Comparison of ENCODE assay signal across 8 cellular contexts in genomic region chr13:50911051-50911690, GRCh38. TPM values are rescaled to one million over a fixed set of nuclear protein-coding genes. Genes with fewer than 3 reads are reported as not detected.
DNase-seq lines count a peak whose midpoint lies in the region; ATAC-seq and TF ChIP-seq lines count a peak whose summit lies in the region.

No MANE protein-coding gene starts in this region.

- peaks cover 14 to 38% (median 22%) of the 10 kb centered on the region in 4 donors for H3K4me1 ChIP-seq in upper lobe of left lung

- TF ChIP-seq POLR2A in upper lobe of left lung (IDR thresholded peaks at IDR 0.05), result no peak

- peak overlapping the region; percentile 94 for H3K4me3 Mint-ChIP-seq in activated CD4-positive, alpha-beta memory T cell treated with anti-CD3 and anti-CD28 coated beads for 36 hours

- no peaks in the 10 kb centered on the region for H3K9me3 Mint-ChIP-seq in activated CD4-positive, alpha-beta memory T cell treated with anti-CD3 and anti-CD28 coated beads for 36 hours

- peak in 1 of 2 donors; percentile 59 for ATAC-seq in upper lobe of left lung (ENCODE audit: low FRiP score in 2 of 2)
- ATAC-seq in GM18873 (IDR thresholded peaks at IDR 0.05; ENCODE audit: low FRiP score, unreplicated experiment), result no peak

- intact Hi-C loops in activated CD4-positive, alpha-beta memory T cell treated with anti-CD3 and anti-CD28 coated beads for 36 hours (cut with micrococcal nuclease), result loop anchor here (2.0 to 10.0 kb wide), 10 partner anchors 161 to 1281 kb away; partner anchors contain the start of gene INTS6

- TF ChIP-seq CTCF in upper lobe of left lung (IDR thresholded peaks at IDR 0.05), result no peak

- no peaks in the 10 kb centered on the region for H3K36me3 Mint-ChIP-seq in activated CD4-positive, alpha-beta memory T cell treated with anti-CD3 and anti-CD28 coated beads for 36 hours

- H3K9me3 ChIP-seq in upper lobe of left lung, result no peaks in the 10 kb centered on the region

- WGBS in upper lobe of left lung, 2 donors, result 21 to 53% methylated on average over 6 of the region's 6 CpGs

- H3K36me3 ChIP-seq in upper lobe of left lung, result no peaks in the 10 kb centered on the region

- H3K27ac ChIP-seq in upper lobe of left lung, result peak overlapping the region; percentile 91 to 96 (median 94)

- peak; percentile 43 for DNase-seq in CMK (ENCODE audit: low read depth)
- peak; percentile 20 for DNase-seq in HuH-7.5 (ENCODE audit: low spot score)
- DNase-seq in activated CD4-positive, alpha-beta memory T cell treated with anti-CD3 and anti-CD28 coated beads for 36 hours, result no peak
- peak; percentile 20 for DNase-seq in iris pigment epithelial cell (ENCODE audit: low read depth)
- DNase-seq in upper lobe of left lung, result no peak
- no peak for DNase-seq in putamen (ENCODE audit: low spot score)
- no peak for DNase-seq in C1 segment of cervical spinal cord (lab: John Stamatoyannopoulos, UW)

- H3K27ac Mint-ChIP-seq in activated CD4-positive, alpha-beta memory T cell treated with anti-CD3 and anti-CD28 coated beads for 36 hours, result peak overlapping the region; percentile 98

- TF ChIP-seq EP300 in upper lobe of left lung (IDR thresholded peaks at IDR 0.05), result no peak

- H3K4me3 ChIP-seq in upper lobe of left lung, result peak overlapping the region in 3 of 4 donors; percentile 58 to 87 (median 81)

- CTCF ChIA-PET in activated CD4-positive, alpha-beta memory T cell treated with anti-CD3 and anti-CD28 coated beads for 36 hours (lab: Charles Lee), result interaction anchor here (0.6 to 3.1 kb wide), 44 partner anchors 9 to 1183 kb away, joined by 3 to 38 read pairs (median 4); partner anchors contain the start of genes SPRYD7 and TRIM13

- POLR2A ChIA-PET in activated CD4-positive, alpha-beta memory T cell treated with anti-CD3 and anti-CD28 coated beads for 36 hours (lab: Charles Lee), result interaction anchor here (0.9 to 1.2 kb wide), 2 partner anchors 18 to 781 kb away, joined by 3 to 4 read pairs; no protein-coding TSS in a partner anchor

- H3K4me1 Mint-ChIP-seq in activated CD4-positive, alpha-beta memory T cell treated with anti-CD3 and anti-CD28 coated beads for 36 hours (ENCODE audit: low read depth), result peaks cover 41% of the 10 kb centered on the region

- no peaks in the 10 kb centered on the region for H3K27me3 Mint-ChIP-seq in activated CD4-positive, alpha-beta memory T cell treated with anti-CD3 and anti-CD28 coated beads for 36 hours

- H3K27me3 ChIP-seq in upper lobe of left lung, result no peaks in the 10 kb centered on the region

RNA-seq across cellular contexts. Expression of gene RNASEH2B, which starts 1.6 kb away (rescaled TPM):
- 10 to 100 TPM; 40.8 to 48.4 TPM for total RNA-seq in activated CD4-positive, alpha-beta memory T cell treated with anti-CD3 and anti-CD28 coated beads for 36 hours
- total RNA-seq in upper lobe of left lung, result 10 to 100 TPM; 22.1 to 60.5 (median 38.8) TPM

Comparison
In these comparisons a context has a peak if more than half of its experiments do, and no peak if none do; other contexts are left out.
1. DNase-seq: peak in CMK (single experiment), HuH-7.5 (single experiment) and iris pigment epithelial cell (single experiment); none in activated CD4-positive, alpha-beta memory T cell treated with anti-CD3 and anti-CD28 coated beads for 36 hours (single experiment), upper lobe of left lung (0 of 2), putamen (single experiment) and C1 segment of cervical spinal cord (0 of 14).